12 cellular contexts compared by ENCODE assay signal in the genomic region with DNA sequence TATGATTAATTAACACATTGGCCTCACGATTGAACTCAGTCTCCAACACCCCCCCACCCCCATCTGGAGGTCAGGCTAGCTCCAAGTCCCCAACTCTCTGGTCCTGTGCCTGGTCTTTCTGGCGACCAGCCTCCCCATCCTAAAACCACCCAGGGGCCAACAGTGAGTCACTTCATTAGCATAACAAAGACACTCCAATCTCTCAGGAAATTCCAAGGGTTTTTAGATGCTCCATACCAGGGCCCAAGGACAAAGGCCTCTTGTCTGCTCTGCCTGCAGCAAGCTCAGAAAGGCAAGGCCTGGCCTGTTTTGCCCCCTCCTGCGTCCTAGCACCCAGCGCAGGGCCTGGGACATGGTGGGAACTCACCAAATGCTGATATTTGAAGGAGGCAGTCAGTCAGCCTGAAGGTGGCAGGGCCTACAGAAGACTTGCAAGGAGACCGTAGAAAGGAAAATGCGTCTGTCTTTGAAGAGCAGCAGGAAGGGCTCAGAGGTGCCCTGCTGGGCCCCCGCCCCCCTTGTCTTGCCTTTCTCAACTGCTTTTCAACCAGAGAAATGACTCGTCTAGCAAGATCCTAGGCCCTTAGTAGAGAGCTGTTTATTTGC.
DNase-seq lines count a peak whose midpoint lies in the region; ATAC-seq, FAIRE-seq and TF ChIP-seq lines count a peak whose summit lies in the region.
"Had no signal": no experiment of that assay in that cellular context is flagged by ENCODE, and none has a peak within 500 bp of the region (broad histone marks: within the 10 kb centered on the region; RNA-seq: fewer than 3 reads in every experiment).

No MANE protein-coding gene starts in this region.

- intact Hi-C loops in esophagus squamous epithelium (cut with DNase I), result no loop called here
- intact Hi-C loops in pancreas (cut with DNase I), result no loop called here

- H3K4me1 Mint-ChIP-seq in activated T-cell treated with anti-CD3 and anti-CD28 coated beads, Interleukin-2, amount 50 U/mL, for 72 hours (ENCODE audit: low read depth), result no peaks in the 10 kb centered on the region

- H3K27ac ChIP-seq in esophagus squamous epithelium, result peak overlapping the region in 3 of 4 donors; percentile 39 to 46 (median 42)
- H3K27ac ChIP-seq in pancreas, result no peak overlapping the region
- H3K27ac ChIP-seq: parathyroid adenoma had no signal

- TF ChIP-seq POLR2A in esophagus squamous epithelium (IDR thresholded peaks at IDR 0.05), result no peak

- H3K27me3 ChIP-seq in esophagus squamous epithelium (peaks cover 0 to 8% (median 0%) of the 10 kb centered on the region in 4 donors), neuron (ENCODE audit: insufficient read depth, low read length) (no peaks in the 10 kb centered on the region), pancreas (no peaks in the 10 kb centered on the region)

- no peaks in the 10 kb centered on the region for H3K27me3 Mint-ChIP-seq in activated T-cell treated with anti-CD3 and anti-CD28 coated beads, Interleukin-2, amount 50 U/mL, for 72 hours (ENCODE audit: low read depth)

- no peak for TF ChIP-seq CTCF in esophagus squamous epithelium (IDR thresholded peaks at IDR 0.05)
- no peak for TF ChIP-seq CTCF in pancreas (IDR thresholded peaks at IDR 0.05)

- H3K4me3 ChIP-seq in esophagus squamous epithelium, result no peak overlapping the region
- H3K4me3 ChIP-seq in neuron (ENCODE audit: low read length), result peak overlapping the region; percentile 35
- H3K4me3 ChIP-seq in pancreas, result no peak overlapping the region

- no peak for ATAC-seq in activated T-cell treated with anti-CD3 and anti-CD28 coated beads, Interleukin-2, amount 50 U/mL, for 72 hours (replicated peaks in 1 of 2)
- ATAC-seq in pancreas, result no peak
- ATAC-seq in GM18861 (IDR thresholded peaks at IDR 0.05; ENCODE audit: unreplicated experiment), result no peak

- FAIRE-seq in pancreas (lab: Jason Lieb, UNC), result no peak

- no peak overlapping the region for H3K4me3 Mint-ChIP-seq in activated T-cell treated with anti-CD3 and anti-CD28 coated beads, Interleukin-2, amount 50 U/mL, for 72 hours

- 15 to 27% methylated on average over 6 of the region's 8 CpGs for WGBS in esophagus squamous epithelium, 2 donors
- WGBS in pancreas, 2 donors, result 31 to 58% methylated on average over 8 of the region's 8 CpGs

- H3K36me3 ChIP-seq in esophagus squamous epithelium (no peaks in the 10 kb centered on the region), neuron (ENCODE audit: insufficient read depth, low read length) (no peaks in the 10 kb centered on the region), pancreas (no peaks in the 10 kb centered on the region)

- no peaks in the 10 kb centered on the region for H3K9me3 Mint-ChIP-seq in activated T-cell treated with anti-CD3 and anti-CD28 coated beads, Interleukin-2, amount 50 U/mL, for 72 hours

- DNase-seq in DMS79 (lab: John Stamatoyannopoulos, UW), result peak; percentile 72
- peak; percentile 91 for DNase-seq in NCI-H2227 treated with DMSO at 0.1 percent for 48 hours (lab: John Stamatoyannopoulos, UW)
- no peak for DNase-seq in esophagus squamous epithelium (lab: John Stamatoyannopoulos, UW)
- no peak for DNase-seq in activated T-cell treated with anti-CD3 and anti-CD28 coated beads, Interleukin-2, amount 50 U/mL, for 72 hours
- DNase-seq in pancreas, result no peak
- no peak for DNase-seq in NCI-H1092 treated with DMSO at 0.1 percent for 48 hours (lab: John Stamatoyannopoulos, UW)
- DNase-seq: DND-41; NK-92 treated with Interleukin-12 subunit alpha and Interleukin-12 subunit beta, amount 100 ng/mL, for 24 hours; stimulated activated naive CD4-positive, alpha-beta T cell had no signal

- H3K4me1 ChIP-seq in esophagus squamous epithelium, result peaks cover 3 to 14% (median 4%) of the 10 kb centered on the region in 3 donors
- H3K4me1 ChIP-seq in neuron (ENCODE audit: insufficient read depth, low read length), result peaks cover 74% of the 10 kb centered on the region
- H3K4me1 ChIP-seq in pancreas, result no peaks in the 10 kb centered on the region
- H3K4me1 ChIP-seq: parathyroid adenoma had no signal

- no peak overlapping the region for H3K27ac Mint-ChIP-seq in activated T-cell treated with anti-CD3 and anti-CD28 coated beads, Interleukin-2, amount 50 U/mL, for 72 hours

- H2AFZ ChIP-seq in neuron (ENCODE audit: low read depth, low read length), result no peak overlapping the region
- H2AFZ ChIP-seq: parathyroid adenoma had no signal

- H3K36me3 Mint-ChIP-seq in activated T-cell treated with anti-CD3 and anti-CD28 coated beads, Interleukin-2, amount 50 U/mL, for 72 hours (ENCODE audit: insufficient read depth in 2 of 2), result no peaks in the 10 kb centered on the region

- no peaks in the 10 kb centered on the region for H3K9me3 ChIP-seq in esophagus squamous epithelium
- H3K9me3 ChIP-seq in neuron (ENCODE audit: low read length), result no peaks in the 10 kb centered on the region
- H3K9me3 ChIP-seq in pancreas, result no peaks in the 10 kb centered on the region

Comparison
In these comparisons a context has a peak if more than half of its experiments do, and no peak if none do; other contexts are left out.
1. DNase-seq: peak in DMS79 (single experiment) and NCI-H2227 treated with DMSO at 0.1 percent for 48 hours (single experiment); none in esophagus squamous epithelium (single experiment), activated T-cell treated with anti-CD3 and anti-CD28 coated beads, Interleukin-2, amount 50 U/mL, for 72 hours (0 of 2), pancreas (0 of 6) and NCI-H1092 treated with DMSO at 0.1 percent for 48 hours (single experiment).
2. H3K27ac ChIP-seq: peak in esophagus squamous epithelium (3 of 4); none in pancreas (0 of 4).